23 cellular contexts compared by ENCODE assay signal in the genomic region with DNA sequence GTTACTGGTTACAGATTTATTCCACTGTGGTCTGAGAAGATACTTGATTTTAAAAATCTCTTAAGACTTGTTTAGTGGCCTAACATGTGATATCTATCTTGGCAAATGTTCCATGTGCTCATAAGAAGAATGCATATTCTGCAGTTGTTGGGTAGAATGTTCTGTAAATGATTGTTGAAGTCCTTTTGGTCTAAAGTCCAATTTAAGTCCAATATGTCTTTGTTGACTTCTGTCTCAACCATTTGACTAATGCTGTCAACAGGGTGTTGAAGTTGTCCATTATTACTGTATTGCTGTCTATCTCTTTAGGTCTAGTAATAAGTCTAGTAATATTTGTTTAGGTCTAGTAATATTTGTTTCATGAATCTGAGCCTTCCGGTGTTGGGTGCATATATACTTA.
"Had no signal": no experiment of that assay in that cellular context is flagged by ENCODE, and none has a peak within 500 bp of the region (broad histone marks: within the 10 kb centered on the region; RNA-seq: fewer than 3 reads in every experiment).

No MANE protein-coding gene starts in this region.

- H3K27me3 Mint-ChIP-seq: activated naive CD8-positive, alpha-beta T cell had no signal

- ATAC-seq: activated CD8-positive, alpha-beta T cell treated with anti-CD3 and anti-CD28 coated beads, Interleukin-2, amount 10 ng/mL, durations not matched to agents 7 days and 5 days; PC-3 had no signal

- H3K9me3 ChIP-seq: adrenal gland had no signal

- H3K27me3 ChIP-seq: adrenal gland had no signal

- H3K27ac Mint-ChIP-seq: activated CD8-positive, alpha-beta T cell treated with anti-CD3 and anti-CD28 coated beads, Interleukin-2, amount 10 ng/mL, durations not matched to agents 7 days and 5 days; T-helper 1 cell treated with Interleukin-12 subunit alpha and Interleukin-12 subunit beta and Interleukin-4 antibody, amounts not matched to agents 30 μg/mL and 1 μg/mL, for 36 hours had no signal

- H3K4me1 ChIP-seq: adrenal gland had no signal

- H3K4me3 Mint-ChIP-seq: activated CD8-positive, alpha-beta T cell treated with anti-CD3 and anti-CD28 coated beads, Interleukin-2, amount 10 ng/mL, durations not matched to agents 7 days and 5 days; T-helper 1 cell treated with Interleukin-12 subunit alpha and Interleukin-12 subunit beta and Interleukin-4 antibody, amounts not matched to agents 30 μg/mL and 1 μg/mL, for 36 hours had no signal

- H3K27ac ChIP-seq: adrenal gland had no signal

- H3K36me3 ChIP-seq: adrenal gland had no signal

- H3K4me3 ChIP-seq: adrenal gland had no signal

- DNase-seq: activated CD4-positive, alpha-beta T cell treated with anti-CD3 and anti-CD28 coated beads for 48 hours; activated CD4-positive, alpha-beta T cell treated with anti-CD3 and anti-CD28 coated beads, Interleukin-2, amount 50 U/mL, for 4 hours; activated CD4-positive, CD25-positive, alpha-beta regulatory T cell treated with anti-CD3 and anti-CD28 coated beads, Interleukin-2, amount 50 U/mL, for 72 hours; activated CD8-positive, alpha-beta memory T cell treated with anti-CD3 and anti-CD28 coated beads, Interleukin-2, amount 50 U/mL, for 48 hours; activated CD8-positive, alpha-beta T cell treated with anti-CD3 and anti-CD28 coated beads, Interleukin-2, amount 10 ng/mL, durations not matched to agents 7 days and 5 days; activated effector memory CD4-positive, alpha-beta T cell treated with anti-CD3 and anti-CD28 coated beads, Interleukin-2, amount 50 U/mL, for 16 hours; activated naive CD4-positive, alpha-beta T cell treated with Interleukin-2 at 50 U/mL for 16 hours; activated T-cell treated with anti-CD3 and anti-CD28 coated beads, Interleukin-2, amount 50 U/mL, for 1 hour; adrenal gland; anterior cingulate cortex; Kasumi-1; KBM-7; NCI-H1105 treated with DMSO at 0.1 percent for 48 hours; NCI-H1436 treated with DMSO at 0.1 percent for 48 hours; NCI-H187; NCI-H2081; NCI-H510A treated with DMSO at 0.1 percent for 48 hours; NCI-H69; PC-3; SHP77 had no signal

- FAIRE-seq: RCC 7860 had no signal
